ENCODE assay signal across 30 cellular contexts in genomic region chr14:32947081-32947480, GRCh38. TPM values are rescaled to one million over a fixed set of nuclear protein-coding genes. Genes with fewer than 3 reads are reported as not detected.
"Had no signal": no experiment of that assay in that cellular context is flagged by ENCODE, and none has a peak within 500 bp of the region (broad histone marks: within the 10 kb centered on the region; RNA-seq: fewer than 3 reads in every experiment).

No MANE protein-coding gene starts in this region.

- H3K36me3 ChIP-seq: SJCRH30 had no signal

- H3K9me3 ChIP-seq: SJCRH30 had no signal

- DNase-seq: Karpas-422, KBM-7, MM.1S, MV-4-11, NCI-H1092, NCI-H1105 treated with DMSO at 0.1 percent for 48 hours, NCI-H1417, NCI-H1436, NCI-H146, NCI-H1694, NCI-H187, NCI-H1930, NCI-H2029 treated with DMSO at 0.1 percent for 48 hours, NCI-H2081 treated with DMSO at 0.1 percent for 48 hours, NCI-H2107, NCI-H2171, NCI-H226, NCI-H446 treated with DMSO at 0.1 percent for 48 hours, NCI-H510A, NCI-H526, NCI-H748 treated with DMSO at 0.1 percent for 48 hours, NCI-H82, PC-9, SIG-M5 had no signal

- H3K27ac ChIP-seq: KMS-11, PC-9, RWPE1, SJCRH30, SK-N-MC had no signal

- H3K27me3 ChIP-seq: SJCRH30 had no signal

- H3K4me3 ChIP-seq: PC-9, SJCRH30, SK-N-MC had no signal

RNA-seq across cellular contexts. Expression of gene NPAS3, which starts 8.4 kb away (rescaled TPM):
- total RNA-seq: LHCN-M2, OCI-LY7, PC-9 had no signal
